ENCODE assay signal across 20 cellular contexts in genomic region chr17:28974451-28974850, GRCh38. TPM values are rescaled to one million over a fixed set of nuclear protein-coding genes. Genes with fewer than 3 reads are reported as not detected.
"Had no signal": no experiment of that assay in that cellular context is flagged by ENCODE, and none has a peak within 500 bp of the region (broad histone marks: within the 10 kb centered on the region; RNA-seq: fewer than 3 reads in every experiment).

No MANE protein-coding gene starts in this region.

- H3K36me3 Mint-ChIP-seq: activated CD4-positive, alpha-beta memory T cell treated with anti-CD3 and anti-CD28 coated beads for 36 hours; activated naive CD8-positive, alpha-beta T cell had no signal

- H3K27ac Mint-ChIP-seq: activated CD4-positive, alpha-beta memory T cell treated with anti-CD3 and anti-CD28 coated beads for 36 hours; activated naive CD8-positive, alpha-beta T cell had no signal

- H3K9me3 Mint-ChIP-seq: activated CD4-positive, alpha-beta memory T cell treated with anti-CD3 and anti-CD28 coated beads for 36 hours; activated T-cell treated with anti-CD3 and anti-CD28 coated beads, Interleukin-2, amount 50 U/mL, for 4 hours had no signal

- H3K4me3 Mint-ChIP-seq: activated CD4-positive, alpha-beta memory T cell treated with anti-CD3 and anti-CD28 coated beads for 36 hours; activated naive CD8-positive, alpha-beta T cell; activated T-cell treated with anti-CD3 and anti-CD28 coated beads, Interleukin-2, amount 50 U/mL, for 4 hours had no signal

- H3K9me3 ChIP-seq: esophagus squamous epithelium, left lung, pancreas, tibial nerve had no signal

- H3K4me3 ChIP-seq: dorsolateral prefrontal cortex, esophagus squamous epithelium, left lung, pancreas, skin epidermis, tibial nerve had no signal

- H3K27me3 Mint-ChIP-seq: activated CD4-positive, alpha-beta memory T cell treated with anti-CD3 and anti-CD28 coated beads for 36 hours; activated naive CD8-positive, alpha-beta T cell had no signal

- H3K27me3 ChIP-seq: dorsolateral prefrontal cortex, left lung, pancreas, tibial nerve had no signal

- ATAC-seq: activated T-cell treated with anti-CD3 and anti-CD28 coated beads, Interleukin-2, amount 50 U/mL, for 4 hours; pancreas had no signal

- H3K27ac ChIP-seq: brain microvascular endothelial cell, esophagus squamous epithelium, left lung, pancreas, skin epidermis, tibial nerve had no signal

- H3K36me3 ChIP-seq: brain microvascular endothelial cell, esophagus squamous epithelium, left lung, pancreas, tibial nerve had no signal

- DNase-seq: activated CD4-positive, alpha-beta memory T cell treated with anti-CD3 and anti-CD28 coated beads for 36 hours; activated CD4-positive, CD25-positive, alpha-beta regulatory T cell treated with anti-CD3 and anti-CD28 coated beads, Interleukin-2, amount 50 U/mL, for 72 hours; activated gamma-delta T cell; activated T-cell treated with anti-CD3 and anti-CD28 coated beads, Interleukin-2, amount 50 U/mL, for 4 hours; amygdala; brain microvascular endothelial cell; esophagus squamous epithelium; foreskin fibroblast; head of caudate nucleus; islet precursor cell; left lung; mesenchymal stem cell; pancreas; T-helper 2 cell had no signal

RNA-seq across cellular contexts. Expression of gene SEZ6, which starts 31.4 kb away (rescaled TPM):
- total RNA-seq: activated CD4-positive, alpha-beta memory T cell treated with anti-CD3 and anti-CD28 coated beads for 36 hours; activated T-cell treated with anti-CD3 and anti-CD28 coated beads, Interleukin-2, amount 50 U/mL, for 4 hours; esophagus squamous epithelium; renal cortical epithelial cell; subcutaneous adipose tissue; tibial nerve had no signal
